Comparison of ENCODE assay signal across 22 cellular contexts in the genomic region with DNA sequence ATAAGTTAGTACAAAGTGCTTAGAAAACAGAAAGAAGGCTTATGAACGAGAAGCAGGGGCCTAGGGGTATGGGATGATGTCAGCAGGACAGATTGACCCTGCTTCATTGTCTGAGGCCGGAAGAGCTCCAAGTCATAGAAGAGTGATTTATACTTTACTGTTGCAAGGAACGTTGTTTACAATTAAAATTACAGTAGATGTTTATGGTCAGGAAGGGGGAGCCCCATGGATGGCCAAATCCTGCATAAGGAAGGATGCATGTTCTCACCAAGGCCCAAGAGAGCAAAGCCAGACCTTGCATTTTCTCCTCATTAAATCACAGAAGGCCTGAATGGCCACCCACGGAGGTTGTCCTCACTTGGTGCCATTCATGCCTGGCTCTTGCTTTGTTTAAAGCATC.
A peak's percentile ranks its signal among the peaks of the same experiment; 100 is the strongest.
DNase-seq lines count a peak whose midpoint lies in the region; TF ChIP-seq lines count a peak whose summit lies in the region.
"Had no signal": no experiment of that assay in that cellular context is flagged by ENCODE, and none has a peak within 500 bp of the region (broad histone marks: within the 10 kb centered on the region; RNA-seq: fewer than 3 reads in every experiment).

No MANE protein-coding gene starts in this region.

- H2BK20ac ChIP-seq in H9 (ENCODE audit: low read depth, low read length, poor library complexity, severe bottlenecking): no peak overlapping the region

- no peak overlapping the region for H3K56ac ChIP-seq in H9 (ENCODE audit: insufficient read length, low read depth, low read length)

- H4K8ac ChIP-seq in H9 (replicated peaks; ENCODE audit: insufficient read length, low read depth, low read length): no peak overlapping the region

- H3K4me3 ChIP-seq in cardiac fibroblast (replicated peaks in 1 of 2; ENCODE audit: low read depth in 2 of 2, low read length in 2 of 2): no peak overlapping the region
- H3K4me3 ChIP-seq in iPS-20b (ENCODE audit: low read length): peak overlapping the region; percentile 17; the same call in 1 of the 2 replicates
- H3K4me3 ChIP-seq: dorsolateral prefrontal cortex had no signal

- H3K27ac Mint-ChIP-seq in H9: peak overlapping the region; percentile 69 to 84 (median 74); a peak in 6 of 7 replicates
- H3K27ac Mint-ChIP-seq: activated CD4-positive, alpha-beta T cell treated with anti-CD3 and anti-CD28 coated beads, Interleukin-2, amount 10 ng/mL, durations not matched to agents 24 days and 14 days; activated naive CD4-positive, alpha-beta T cell treated with anti-CD3 and anti-CD28 coated beads, Interleukin-2, amount 10 ng/mL, durations not matched to agents 7 days and 5 days; activated T-cell treated with anti-CD3 and anti-CD28 coated beads, Interleukin-2, amount 50 U/mL, for 72 hours; progenitor cell of endocrine pancreas; type B pancreatic cell had no signal

- H3K9me3 Mint-ChIP-seq in H9: no peaks in the 10 kb centered on the region
- H3K9me3 Mint-ChIP-seq: activated CD4-positive, alpha-beta T cell treated with anti-CD3 and anti-CD28 coated beads, Interleukin-2, amount 10 ng/mL, durations not matched to agents 24 days and 14 days; activated naive CD4-positive, alpha-beta T cell treated with anti-CD3 and anti-CD28 coated beads, Interleukin-2, amount 10 ng/mL, durations not matched to agents 7 days and 5 days; activated T-cell treated with anti-CD3 and anti-CD28 coated beads, Interleukin-2, amount 50 U/mL, for 72 hours; type B pancreatic cell had no signal

- H3K27me3 ChIP-seq in H9 (ENCODE audit: insufficient read depth, low read length) (no peaks in the 10 kb centered on the region), iPS-20b (ENCODE audit: insufficient read depth, low read length) (no peaks in the 10 kb centered on the region)
- H3K27me3 ChIP-seq: dorsolateral prefrontal cortex had no signal

- peaks cover 36 to 37% of the 10 kb centered on the region in 2 experiments for H3K4me1 Mint-ChIP-seq in H9
- H3K4me1 Mint-ChIP-seq: activated CD4-positive, alpha-beta T cell treated with anti-CD3 and anti-CD28 coated beads, Interleukin-2, amount 10 ng/mL, durations not matched to agents 24 days and 14 days; activated naive CD4-positive, alpha-beta T cell treated with anti-CD3 and anti-CD28 coated beads, Interleukin-2, amount 10 ng/mL, durations not matched to agents 7 days and 5 days had no signal

- no peak overlapping the region for H3K9ac ChIP-seq in H9 (ENCODE audit: extremely low read depth, insufficient read length, low read length)
- no peak overlapping the region; the same call in 1 of the 2 replicates for H3K9ac ChIP-seq in iPS-20b (ENCODE audit: low read depth, low read length)

- no CpG with 5 or more reads among the region's 4 CpGs for WGBS in H9 (ENCODE audit: extremely low coverage, insufficient read length, low lambda C conversion rate)

- H3K23ac ChIP-seq in H9 (ENCODE audit: insufficient read length, low read depth, low read length): no peak overlapping the region

- peaks cover 7% of the 10 kb centered on the region; the same call in 1 of the 2 replicates for H3K4me1 ChIP-seq in H9 (ENCODE audit: insufficient read depth, low read length)
- H3K4me1 ChIP-seq in iPS-20b (ENCODE audit: insufficient read depth, low read length): peaks cover 25% of the 10 kb centered on the region

- H3K27ac ChIP-seq in H9 (ENCODE audit: insufficient read length, low read depth, low read length): no peak overlapping the region
- H3K27ac ChIP-seq in iPS-20b (ENCODE audit: low read length): peak overlapping the region; percentile 44

- H3K14ac ChIP-seq in H9 (ENCODE audit: insufficient read depth, low read length): no peak overlapping the region

- no peak overlapping the region for H4K91ac ChIP-seq in H9 (ENCODE audit: insufficient read length, low read depth, low read length)

- H2AK5ac ChIP-seq in H9 (ENCODE audit: insufficient read length, low read length): no peak overlapping the region

- peak overlapping the region in 1 of 2 experiments; percentile 30; a peak in 1 of 5 replicates for H3K4me3 Mint-ChIP-seq in H9
- H3K4me3 Mint-ChIP-seq: activated CD4-positive, alpha-beta T cell treated with anti-CD3 and anti-CD28 coated beads, Interleukin-2, amount 10 ng/mL, durations not matched to agents 24 days and 14 days; activated naive CD4-positive, alpha-beta T cell treated with anti-CD3 and anti-CD28 coated beads, Interleukin-2, amount 10 ng/mL, durations not matched to agents 7 days and 5 days; activated T-cell treated with anti-CD3 and anti-CD28 coated beads, Interleukin-2, amount 50 U/mL, for 72 hours; type B pancreatic cell had no signal

- no peaks in the 10 kb centered on the region for H3K23me2 ChIP-seq in H9 (ENCODE audit: insufficient read length, low read depth, low read length, poor library complexity, severe bottlenecking)

- no peaks in the 10 kb centered on the region for H4K20me1 ChIP-seq in H9 (ENCODE audit: control insufficient read depth, insufficient read depth, insufficient read length)

- no peak overlapping the region for H2AFZ ChIP-seq in H9 (ENCODE audit: low read length)

- peak; percentile 37 for DNase-seq in H9
- DNase-seq in cardiac fibroblast (ENCODE audit: low read depth in 2 of 2): peak; percentile 26 to 46
- peak; percentile 36 for DNase-seq in pulmonary artery endothelial cell (ENCODE audit: low read depth, low spot score)
- no peak for DNase-seq in UCSD-AML1 (lab: John Stamatoyannopoulos, UW; ENCODE audit: unreplicated experiment)
- DNase-seq in effector CD8-positive, alpha-beta T cell (lab: John Stamatoyannopoulos, UW): no peak
- DNase-seq in 8988T: no peak
- DNase-seq in activated gamma-delta T cell (lab: John Stamatoyannopoulos, UW): no peak
- DNase-seq: ACHN; activated CD4-positive, alpha-beta T cell treated with anti-CD3 and anti-CD28 coated beads, Interleukin-2, amount 10 ng/mL, durations not matched to agents 24 days and 14 days; activated naive CD4-positive, alpha-beta T cell treated with anti-CD3 and anti-CD28 coated beads, Interleukin-2, amount 10 ng/mL, durations not matched to agents 7 days and 5 days; activated T-cell treated with anti-CD3 and anti-CD28 coated beads, Interleukin-2, amount 50 U/mL, for 72 hours; central memory CD4-positive, alpha-beta T cell; DMS79 treated with DMSO at 0.1 percent for 48 hours; dorsolateral prefrontal cortex; HCEC 1CT; NCI-H2081; NCI-H345; NCI-H748 treated with DMSO at 0.1 percent for 48 hours; OCI-M1 had no signal

- H2BK5ac ChIP-seq in H9 (ENCODE audit: insufficient read length, low read length): no peak overlapping the region

- no peak overlapping the region for H2BK120ac ChIP-seq in H9 (ENCODE audit: low read depth, low read length, poor library complexity, severe bottlenecking)

- no peak overlapping the region for H3K18ac ChIP-seq in H9 (ENCODE audit: insufficient read length, low read depth, low read length)

- H3K4ac ChIP-seq in H9 (ENCODE audit: low read depth, low read length): no peak overlapping the region

- peaks cover 10 to 15% (median 12%) of the 10 kb centered on the region in 3 experiments; a peak in 6 of 7 replicates for H3K36me3 Mint-ChIP-seq in H9 (ENCODE audit: insufficient read depth in 1 of 3, low read depth in 3 of 3)
- H3K36me3 Mint-ChIP-seq: activated naive CD4-positive, alpha-beta T cell treated with anti-CD3 and anti-CD28 coated beads, Interleukin-2, amount 10 ng/mL, durations not matched to agents 7 days and 5 days; type B pancreatic cell had no signal

- H4K5ac ChIP-seq in H9 (ENCODE audit: insufficient read length, low read depth, low read length): no peak overlapping the region

- H2BK15ac ChIP-seq in H9 (ENCODE audit: low read depth, low read length): no peak overlapping the region

- H3K9me3 ChIP-seq in H9 (ENCODE audit: control insufficient read depth, low read depth, low read length): no peaks in the 10 kb centered on the region
- no peaks in the 10 kb centered on the region for H3K9me3 ChIP-seq in iPS-20b (ENCODE audit: insufficient read depth, low read depth, low read length)

- H3K4me2 ChIP-seq in H9 (ENCODE audit: insufficient read depth, insufficient read length, low read length): peak overlapping the region; percentile 26

- no peaks in the 10 kb centered on the region for H3K27me3 Mint-ChIP-seq in H9 (ENCODE audit: low read depth)
- H3K27me3 Mint-ChIP-seq: activated CD4-positive, alpha-beta T cell treated with anti-CD3 and anti-CD28 coated beads, Interleukin-2, amount 10 ng/mL, durations not matched to agents 24 days and 14 days; activated naive CD4-positive, alpha-beta T cell treated with anti-CD3 and anti-CD28 coated beads, Interleukin-2, amount 10 ng/mL, durations not matched to agents 7 days and 5 days; type B pancreatic cell had no signal

- H3K36me3 ChIP-seq in iPS-20b (ENCODE audit: insufficient read depth, low read depth, low read length): peaks cover 10% of the 10 kb centered on the region; the same call in 1 of the 2 replicates

- no peaks in the 10 kb centered on the region for H3K79me1 ChIP-seq in H9 (ENCODE audit: insufficient read depth, low read depth, low read length, poor library complexity, severe bottlenecking)

- no peak overlapping the region for H2BK12ac ChIP-seq in H9 (ENCODE audit: insufficient read length, low read depth, low read length)

- TF ChIP-seq CTCF in H9 (conservative IDR thresholded peaks at IDR 0.05): no peak
- no peak for TF ChIP-seq CTCF in cardiac fibroblast (IDR thresholded peaks at IDR 0.05; ENCODE audit: low read depth, low read length)

- no peak overlapping the region for H3T11ph ChIP-seq in H9 (ENCODE audit: low read length)

- 0 out of 2 replicates have a peak, but pooled peaks cover 2% of the 10 kb centered on the region for H3K79me2 ChIP-seq in H9 (ENCODE audit: insufficient read depth, low read length)

Comparison
In these comparisons a context has a peak if more than half of its experiments do, and no peak if none do; other contexts are left out.
1. DNase-seq: peak in H9 (single experiment), cardiac fibroblast (2 of 2) and pulmonary artery endothelial cell (single experiment); none in UCSD-AML1 (single experiment), effector CD8-positive, alpha-beta T cell (single experiment), 8988T (single experiment) and activated gamma-delta T cell (single experiment).